In the genomic region with DNA sequence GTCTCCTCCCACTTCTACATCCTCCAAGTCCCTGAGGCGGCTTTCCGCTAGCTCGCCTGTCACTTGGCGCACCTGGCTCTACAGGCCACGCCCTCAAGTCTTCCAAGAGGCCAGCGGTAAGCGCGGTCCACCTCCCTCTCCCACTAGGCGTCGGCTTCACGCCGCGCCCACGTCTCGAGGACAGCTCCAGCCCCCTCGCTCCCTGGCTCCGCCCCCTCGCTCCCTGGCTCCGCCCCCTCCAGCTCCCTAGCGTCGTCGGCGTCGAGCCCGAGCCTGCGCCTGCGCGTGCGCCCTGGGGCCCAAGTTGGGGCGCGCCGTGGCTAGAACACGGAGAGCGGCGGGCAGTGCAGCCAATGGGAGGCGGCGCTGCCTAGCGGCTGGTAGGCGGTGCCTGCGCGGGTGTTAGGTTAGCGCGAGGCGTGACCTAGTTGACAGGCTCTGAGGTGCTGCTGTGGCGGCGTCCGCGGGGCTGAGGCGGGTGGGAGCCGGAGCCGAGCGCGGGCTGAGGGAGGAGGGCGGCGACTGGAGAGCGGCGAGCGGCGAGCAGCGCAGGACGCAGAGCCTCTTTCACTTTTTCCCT, we compare ENCODE assay signal across 8 cellular contexts. TPM values are rescaled to one million over a fixed set of nuclear protein-coding genes. Genes with fewer than 3 reads are reported as not detected.
DNase-seq lines count a peak whose midpoint lies in the region; ATAC-seq and TF ChIP-seq lines count a peak whose summit lies in the region.

A gene (plus strand): TSS at position 431 of the 580 bp plus-strand sequence.

- no peak within 1 kb of the TSS for H3K4me3 ChIP-seq in GM06990 (replicated peaks; ENCODE audit: low read depth, low read length)
- H3K4me3 ChIP-seq in SK-N-MC, result peak within 1 kb of the TSS; percentile 70
- H3K4me3 ChIP-seq in breast epithelium, result peak within 1 kb of the TSS; percentile 65 to 83 (median 79)
- peak within 1 kb of the TSS; percentile 67 for H3K4me3 ChIP-seq in iPS-15b (ENCODE audit: low read depth, low read length)

- H3K9me3 ChIP-seq in SK-N-MC (ENCODE audit: low read depth, low read length), result no peaks in the 10 kb centered on the region
- peaks cover 6 to 33% of the 10 kb centered on the region in 2 donors for H3K9me3 ChIP-seq in breast epithelium
- H3K9me3 ChIP-seq in iPS-15b (ENCODE audit: control insufficient read depth, insufficient read depth, low read length), result no peaks in the 10 kb centered on the region

- H3K27ac ChIP-seq in SK-N-MC, result no peak within 1 kb of the TSS
- peak within 1 kb of the TSS; percentile 72 to 80 for H3K27ac ChIP-seq in breast epithelium

- TF ChIP-seq CTCF in GM06990 (IDR thresholded peaks at IDR 0.05; ENCODE audit: insufficient read depth, low read length, poor library complexity, severe bottlenecking) (no peak), breast epithelium (IDR thresholded peaks at IDR 0.05) (peak in 1 of 3 donors; percentile 10)

- TF ChIP-seq POLR2A in breast epithelium (IDR thresholded peaks at IDR 0.05), result no peak

- no peak within 1 kb of the TSS for H3K9ac ChIP-seq in SK-N-MC (ENCODE audit: insufficient read length)
- H3K9ac ChIP-seq in iPS-15b (ENCODE audit: low read depth, low read length), result peak within 1 kb of the TSS; percentile 32

- H3K36me3 ChIP-seq in GM06990 (ENCODE audit: control insufficient read depth, insufficient read depth, low read length) (no peaks in the 10 kb centered on the region), SK-N-MC (ENCODE audit: insufficient read depth, low read length) (no peaks in the 10 kb centered on the region), breast epithelium (no peaks in the 10 kb centered on the region), iPS-15b (ENCODE audit: control insufficient read depth, insufficient read depth, low read length) (no peaks in the 10 kb centered on the region)

- no peaks in the 10 kb centered on the region for H3K27me3 ChIP-seq in GM06990 (replicated peaks; ENCODE audit: control insufficient read depth, insufficient read depth, low read length)
- H3K27me3 ChIP-seq in breast epithelium, result no peaks in the 10 kb centered on the region
- H3K27me3 ChIP-seq in iPS-15b (ENCODE audit: control insufficient read depth, insufficient read depth, low read length), result peaks cover 11% of the 10 kb centered on the region

- H3K4me1 ChIP-seq in breast epithelium (no peaks in the 10 kb centered on the region), iPS-15b (ENCODE audit: control insufficient read depth, insufficient read depth, low read length) (peaks cover 4% of the 10 kb centered on the region)

- no peak for ATAC-seq in GM18867 (IDR thresholded peaks at IDR 0.05; ENCODE audit: unreplicated experiment)

- DNase-seq in GM06990 (ENCODE audit: extremely low read depth, insufficient read length), result peak; percentile 38
- DNase-seq in NCI-H1048 (lab: John Stamatoyannopoulos, UW), result peak; percentile 93
- no peak for DNase-seq in SK-N-MC (ENCODE audit: low read depth, low spot score)
- DNase-seq in breast epithelium (ENCODE audit: low spot score in 2 of 2), result peak; percentile 90 to 94
- DNase-seq in retina, result peak; percentile 96
- DNase-seq in NAMALWA (ENCODE audit: low spot score), result no peak

- intact Hi-C loops in breast epithelium (cut with DNase I; ENCODE audit: low total_unique reads), result no loop called here

RNA-seq across cellular contexts. Expression of the gene that starts here (rescaled TPM):
- total RNA-seq in breast epithelium, result 10 to 100 TPM in 1 of 3 donors, 1 to 10 TPM in 2; 6.7 to 26.8 (median 8.8) TPM

Comparison
In these comparisons a context has a peak if more than half of its experiments do, and no peak if none do; other contexts are left out.
1. DNase-seq: peak in GM06990 (single experiment), NCI-H1048 (single experiment), breast epithelium (2 of 2) and retina (single experiment); none in SK-N-MC (single experiment) and NAMALWA (single experiment).